Comparison of ENCODE assay signal across 9 cellular contexts in the genomic region with DNA sequence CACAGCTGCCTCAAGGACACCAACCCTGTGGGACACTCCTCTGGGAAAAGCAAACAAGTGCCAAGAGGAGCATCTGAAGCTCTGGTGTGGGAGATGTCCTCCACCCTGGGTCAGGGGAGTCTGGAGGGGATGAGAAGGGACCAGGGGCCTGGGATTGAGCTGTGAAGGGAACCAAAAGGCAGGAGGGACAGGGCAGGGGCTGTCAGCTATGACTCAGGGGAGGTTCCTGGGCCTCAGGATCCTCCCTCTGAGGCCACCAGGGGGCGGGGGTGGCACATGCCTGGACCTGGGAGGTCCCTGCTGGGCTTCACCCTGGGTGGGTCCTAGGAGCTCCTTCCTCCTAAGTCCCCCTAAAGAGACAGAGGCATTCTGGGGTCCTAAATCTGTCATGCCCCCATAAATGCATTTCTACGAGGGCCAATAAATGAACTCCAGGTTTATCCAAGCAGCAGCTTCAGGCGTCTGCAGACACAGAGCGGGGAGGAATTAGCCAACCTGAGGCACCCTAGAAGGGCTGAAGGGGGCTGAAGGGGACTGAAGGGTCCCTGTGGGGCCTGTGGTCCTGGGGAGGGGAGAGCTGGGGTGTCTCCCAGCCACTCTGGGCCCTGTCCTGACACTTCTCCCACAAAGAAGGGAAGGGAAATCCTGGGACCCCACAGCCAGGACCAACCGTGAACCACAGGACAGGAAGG. TPM values are rescaled to one million over a fixed set of nuclear protein-coding genes. Genes with fewer than 3 reads are reported as not detected.
DNase-seq lines count a peak whose midpoint lies in the region; TF ChIP-seq lines count a peak whose summit lies in the region.
"Had no signal": no experiment of that assay in that cellular context is flagged by ENCODE, and none has a peak within 500 bp of the region (broad histone marks: within the 10 kb centered on the region; RNA-seq: fewer than 3 reads in every experiment).

No MANE protein-coding gene starts in this region.

- H3K9me3 ChIP-seq in OCI-LY1 (ENCODE audit: low read length) (no peaks in the 10 kb centered on the region), trophoblast cell (ENCODE audit: insufficient read depth, low read depth, low read length) (no peaks in the 10 kb centered on the region)

- H4K91ac ChIP-seq in trophoblast cell (ENCODE audit: low read depth, low read length): no peak overlapping the region

- no peak overlapping the region for H4K8ac ChIP-seq in trophoblast cell (ENCODE audit: low read depth, low read length)

- no peak overlapping the region for H2AK5ac ChIP-seq in trophoblast cell (ENCODE audit: low read length)

- peak; percentile 40; the same call in 1 of the 2 replicates for TF ChIP-seq CTCF in OCI-LY1 (IDR thresholded peaks at IDR 0.05; ENCODE audit: low read length)
- TF ChIP-seq CTCF in choroid plexus epithelial cell (conservative IDR thresholded peaks at IDR 0.05; ENCODE audit: low read depth, low read length): peak; percentile 49

- no peak overlapping the region for H2BK120ac ChIP-seq in trophoblast cell (ENCODE audit: insufficient read depth, low read length, poor library complexity)

- H3K27me3 ChIP-seq in OCI-LY1 (ENCODE audit: insufficient read depth, low read length) (no peaks in the 10 kb centered on the region), trophoblast cell (ENCODE audit: insufficient read depth, low read length) (peaks cover 2% of the 10 kb centered on the region)

- peaks cover 83% of the 10 kb centered on the region for H3K4me1 ChIP-seq in OCI-LY1 (ENCODE audit: insufficient read depth, low read length, severe bottlenecking)
- no peaks in the 10 kb centered on the region for H3K4me1 ChIP-seq in trophoblast cell (ENCODE audit: control insufficient read depth in 1 of 2, insufficient read depth in 2 of 2, low read length in 2 of 2)

- H3K18ac ChIP-seq in trophoblast cell (ENCODE audit: low read length): no peak overlapping the region

- no peaks in the 10 kb centered on the region for H3K9me2 ChIP-seq in OCI-LY1 (ENCODE audit: low read depth, low read length)

- H3K4me3 ChIP-seq in OCI-LY1 (ENCODE audit: low read depth, low read length, poor library complexity, severe bottlenecking): peak overlapping the region; percentile 95
- H3K4me3 ChIP-seq in choroid plexus epithelial cell (ENCODE audit: low read depth, low read length): no peak overlapping the region
- H3K4me3 ChIP-seq in trophoblast cell (ENCODE audit: low read depth, low read length): no peak overlapping the region

- H3K79me2 ChIP-seq in OCI-LY1 (ENCODE audit: insufficient read depth, low read length) (peaks cover 39% of the 10 kb centered on the region), trophoblast cell (ENCODE audit: control insufficient read depth, insufficient read depth, low read length, poor library complexity) (no peaks in the 10 kb centered on the region)

- no CpG with 5 or more reads among the region's 5 CpGs for WGBS in trophoblast cell (ENCODE audit: extremely low coverage, insufficient coverage, insufficient read length)

- peak overlapping the region; percentile 85; the same call in 1 of the 2 replicates for H3K4me2 ChIP-seq in OCI-LY1 (ENCODE audit: low read length)
- H3K4me2 ChIP-seq in trophoblast cell (ENCODE audit: low read length): no peak overlapping the region

- no peak overlapping the region for H3K4ac ChIP-seq in trophoblast cell (ENCODE audit: low read depth, low read length)

- H4K12ac ChIP-seq in trophoblast cell (ENCODE audit: low read depth, low read length): no peak overlapping the region

- no peak overlapping the region for H2BK5ac ChIP-seq in trophoblast cell (ENCODE audit: low read depth, low read length, poor library complexity)

- DNase-seq in DMS 273 (lab: John Stamatoyannopoulos, UW; ENCODE audit: unreplicated experiment) (peak; percentile 36), DMS 273 treated with DMSO at 0.1 percent for 48 hours (lab: John Stamatoyannopoulos, UW) (no peak), choroid plexus epithelial cell (ENCODE audit: low read depth) (peak; percentile 7), trophoblast cell (peak; percentile 26 to 45), midbrain (lab: John Stamatoyannopoulos, UW) (no peak), NCI-H2029 treated with DMSO at 0.1 percent for 48 hours (lab: John Stamatoyannopoulos, UW) (no peak), hippocampal formation (lab: John Stamatoyannopoulos, UW) (no peak)

- H3K27ac ChIP-seq in OCI-LY1 (ENCODE audit: low read depth, low read length, poor library complexity, severe bottlenecking): peak overlapping the region; percentile 100
- H3K27ac ChIP-seq in trophoblast cell (ENCODE audit: low read depth, low read length): no peak overlapping the region

- H3K36me3 ChIP-seq in OCI-LY1 (ENCODE audit: insufficient read depth, low read length): peaks cover 90% of the 10 kb centered on the region
- no peaks in the 10 kb centered on the region for H3K36me3 ChIP-seq in trophoblast cell (ENCODE audit: control insufficient read depth in 1 of 2, insufficient read depth in 2 of 2, low read length in 2 of 2)

- H3K23ac ChIP-seq in trophoblast cell (ENCODE audit: low read length): no peak overlapping the region

- no peak overlapping the region for H2BK12ac ChIP-seq in trophoblast cell (ENCODE audit: low read length)

- H2AFZ ChIP-seq in OCI-LY1 (ENCODE audit: low read length) (no peak overlapping the region), trophoblast cell (ENCODE audit: insufficient read depth, low read length, poor library complexity) (no peak overlapping the region)

- peaks cover 17% of the 10 kb centered on the region for H3F3A ChIP-seq in OCI-LY1 (ENCODE audit: insufficient read depth, low read length)

- no peaks in the 10 kb centered on the region for H4K20me1 ChIP-seq in OCI-LY1 (ENCODE audit: insufficient read depth, low read length)

- H3K9ac ChIP-seq in OCI-LY1 (ENCODE audit: low read length) (peak overlapping the region; percentile 49; the same call in 1 of the 2 replicates), trophoblast cell (ENCODE audit: low read length) (no peak overlapping the region)

- H3K14ac ChIP-seq in trophoblast cell (ENCODE audit: low read length): no peak overlapping the region

- H3K79me1 ChIP-seq in trophoblast cell (ENCODE audit: low read length): no peaks in the 10 kb centered on the region

RNA-seq across cellular contexts. Expression of a gene that starts 31.9 kb away (rescaled TPM):
- not detected in 2 replicates for polyA plus RNA-seq in trophoblast cell (2013)
- polyA plus RNA-seq: right cardiac atrium had no signal

Comparison
In these comparisons a context has a peak if more than half of its experiments do, and no peak if none do; other contexts are left out.
1. DNase-seq: peak in DMS 273 (single experiment), choroid plexus epithelial cell (single experiment) and trophoblast cell (2 of 2); none in DMS 273 treated with DMSO at 0.1 percent for 48 hours (single experiment), midbrain (single experiment), NCI-H2029 treated with DMSO at 0.1 percent for 48 hours (single experiment) and hippocampal formation (0 of 2).